ENCODE assay signal across 1 cellular context in the genomic region with DNA sequence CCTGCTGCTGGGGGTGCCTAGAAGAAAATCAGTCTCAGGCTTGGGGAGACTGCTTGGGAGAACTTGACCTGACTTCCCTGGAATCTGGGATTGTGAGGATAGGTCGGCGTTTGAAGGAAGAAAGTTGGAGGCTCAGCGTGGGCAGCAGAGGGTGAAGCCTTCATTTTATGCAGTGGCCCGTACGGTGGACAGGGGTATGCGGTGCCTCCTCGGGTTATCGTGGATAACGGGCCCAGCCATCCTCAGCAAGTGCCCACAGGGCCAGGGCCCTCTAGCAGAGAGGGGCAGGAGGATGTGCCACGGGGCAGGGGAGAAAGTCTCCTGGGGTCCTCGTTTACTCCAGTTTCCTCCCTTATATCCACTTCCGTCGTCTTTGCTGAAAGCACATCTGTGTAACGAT.
TF ChIP-seq lines count a peak whose summit lies in the region.

No MANE protein-coding gene starts in this region.

TF ChIP-seq in HepG2, 621 proteins besides CTCF, POLR2A, EP300 and RAD21 (continued from another document):
- TF ChIP-seq ARNT2 (CRISPR knock-in tag; IDR thresholded peaks at IDR 0.05; ENCODE audit: low read depth) = no peak
- TF ChIP-seq TOE1 (CRISPR knock-in tag; IDR thresholded peaks at IDR 0.05) = no peak
- no peak for TF ChIP-seq PCBP1 (IDR thresholded peaks at IDR 0.05; ENCODE audit: borderline replicate concordance, low read depth, low read length)
- TF ChIP-seq RBM22 (optimal IDR thresholded peaks at IDR 0.05; ENCODE audit: low read length) = no peak
- TF ChIP-seq KDM3A (CRISPR knock-in tag; IDR thresholded peaks at IDR 0.05; ENCODE audit: low read depth) = no peak
- TF ChIP-seq SP4 (CRISPR knock-in tag; IDR thresholded peaks at IDR 0.05) = no peak
- no peak for TF ChIP-seq ZNF670 (CRISPR knock-in tag; IDR thresholded peaks at IDR 0.05; ENCODE audit: borderline replicate concordance)
- TF ChIP-seq HOMEZ (CRISPR knock-in tag; IDR thresholded peaks at IDR 0.05; ENCODE audit: low read depth) = no peak
- no peak for TF ChIP-seq FIP1L1 (IDR thresholded peaks at IDR 0.05; ENCODE audit: borderline replicate concordance, insufficient read depth, low read depth, low read length)
- no peak for TF ChIP-seq ZNF674 (CRISPR knock-in tag; IDR thresholded peaks at IDR 0.05; ENCODE audit: low read depth)
